8 cellular contexts compared by ENCODE assay signal in genomic region chr17:75784473-75785015, GRCh38. TPM values are rescaled to one million over a fixed set of nuclear protein-coding genes. Genes with fewer than 3 reads are reported as not detected.
DNase-seq lines count a peak whose midpoint lies in the region; ATAC-seq and TF ChIP-seq lines count a peak whose summit lies in the region.

A gene with protein sequence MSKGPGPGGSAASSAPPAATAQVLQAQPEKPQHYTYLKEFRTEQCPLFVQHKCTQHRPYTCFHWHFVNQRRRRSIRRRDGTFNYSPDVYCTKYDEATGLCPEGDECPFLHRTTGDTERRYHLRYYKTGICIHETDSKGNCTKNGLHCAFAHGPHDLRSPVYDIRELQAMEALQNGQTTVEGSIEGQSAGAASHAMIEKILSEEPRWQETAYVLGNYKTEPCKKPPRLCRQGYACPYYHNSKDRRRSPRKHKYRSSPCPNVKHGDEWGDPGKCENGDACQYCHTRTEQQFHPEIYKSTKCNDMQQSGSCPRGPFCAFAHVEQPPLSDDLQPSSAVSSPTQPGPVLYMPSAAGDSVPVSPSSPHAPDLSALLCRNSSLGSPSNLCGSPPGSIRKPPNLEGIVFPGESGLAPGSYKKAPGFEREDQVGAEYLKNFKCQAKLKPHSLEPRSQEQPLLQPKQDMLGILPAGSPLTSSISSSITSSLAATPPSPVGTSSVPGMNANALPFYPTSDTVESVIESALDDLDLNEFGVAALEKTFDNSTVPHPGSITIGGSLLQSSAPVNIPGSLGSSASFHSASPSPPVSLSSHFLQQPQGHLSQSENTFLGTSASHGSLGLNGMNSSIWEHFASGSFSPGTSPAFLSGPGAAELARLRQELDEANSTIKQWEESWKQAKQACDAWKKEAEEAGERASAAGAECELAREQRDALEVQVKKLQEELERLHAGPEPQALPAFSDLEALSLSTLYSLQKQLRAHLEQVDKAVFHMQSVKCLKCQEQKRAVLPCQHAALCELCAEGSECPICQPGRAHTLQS (plus strand): TSS chr17:75784806. CDS start chr17:75784881, 75 bp downstream.

- peak within 1 kb of the TSS; percentile 68 for H3K4me3 ChIP-seq in BJ (ENCODE audit: low read depth, low read length)

- CTCF ChIA-PET in BJ (lab: Yijun Ruan, JAX): interaction anchor here (0.5 to 4.9 kb wide), 8 partner anchors 12 to 528 kb away, joined by 3 to 35 read pairs (median 6); partner anchors contain the start of genes GALK1 and MRPL38

- intact Hi-C loops in left colon (cut with DNase I, micrococcal nuclease): no loop called here

- ATAC-seq in GM19452 (IDR thresholded peaks at IDR 0.05; ENCODE audit: unreplicated experiment) (peak; percentile 57), HG03571 (IDR thresholded peaks at IDR 0.05; ENCODE audit: unreplicated experiment) (peak; percentile 51), left colon (peak; percentile 83)

- TF ChIP-seq CTCF in BJ (IDR thresholded peaks at IDR 0.05; ENCODE audit: insufficient read depth, low read depth, low read length): no peak

- peak; percentile 94 for DNase-seq in BJ (ENCODE audit: low read depth)
- DNase-seq in NCI-H774 (lab: John Stamatoyannopoulos, UW): peak; percentile 100
- peak; percentile 90 to 95 for DNase-seq in activated CD4-positive, alpha-beta T cell treated with anti-CD3 and anti-CD28 coated beads, Interleukin-2, amount 50 U/mL, for 24 hours (ENCODE audit: low read depth in 1 of 2, low spot score in 1 of 2)
- DNase-seq in dedifferentiated amniotic fluid mesenchymal stem cell (ENCODE audit: extremely low spot score): peak; percentile 99
- DNase-seq in left colon: peak; percentile 94 to 99
- DNase-seq in stimulated activated CD4-positive, alpha-beta T cell treated with anti-CD3 and anti-CD28 coated beads, Interleukin-1b, Interleukin-23, amount 100 ng/mL, for 24 hours (ENCODE audit: low read depth in 4 of 4, low spot score in 1 of 4): peak; percentile 87 to 91 (median 88)

- no peaks in the 10 kb centered on the region for H3K36me3 ChIP-seq in BJ (ENCODE audit: control insufficient read depth, insufficient read depth, low read length)

- POLR2A ChIA-PET in BJ (lab: Charles Lee): interaction anchor here (0.7 to 1.3 kb wide), 2 partner anchors 110 to 288 kb away, joined by 12 to 18 read pairs; no protein-coding TSS in a partner anchor

- H3K27me3 ChIP-seq in BJ (ENCODE audit: control insufficient read depth, insufficient read depth, low read length): no peaks in the 10 kb centered on the region

RNA-seq across cellular contexts. Expression of the gene that starts here (rescaled TPM):
- polyA plus RNA-seq in BJ (2011; rRNA removed): 7.2 and 8.5 TPM in 2 replicates
- polyA minus RNA-seq in BJ (2011; rRNA and poly(A)+ RNA removed): 9.7 and 11.0 TPM in 2 replicates
- total RNA-seq in left colon: 10 to 100 TPM; 18.3 to 21.8 TPM

Comparison
In these comparisons a context has a peak if more than half of its experiments do, and no peak if none do; other contexts are left out.
1. Peak in every context shown above with its lines: DNase-seq, ATAC-seq and H3K4me3 ChIP-seq.